Comparison of ENCODE assay signal across 5 cellular contexts in the genomic region with DNA sequence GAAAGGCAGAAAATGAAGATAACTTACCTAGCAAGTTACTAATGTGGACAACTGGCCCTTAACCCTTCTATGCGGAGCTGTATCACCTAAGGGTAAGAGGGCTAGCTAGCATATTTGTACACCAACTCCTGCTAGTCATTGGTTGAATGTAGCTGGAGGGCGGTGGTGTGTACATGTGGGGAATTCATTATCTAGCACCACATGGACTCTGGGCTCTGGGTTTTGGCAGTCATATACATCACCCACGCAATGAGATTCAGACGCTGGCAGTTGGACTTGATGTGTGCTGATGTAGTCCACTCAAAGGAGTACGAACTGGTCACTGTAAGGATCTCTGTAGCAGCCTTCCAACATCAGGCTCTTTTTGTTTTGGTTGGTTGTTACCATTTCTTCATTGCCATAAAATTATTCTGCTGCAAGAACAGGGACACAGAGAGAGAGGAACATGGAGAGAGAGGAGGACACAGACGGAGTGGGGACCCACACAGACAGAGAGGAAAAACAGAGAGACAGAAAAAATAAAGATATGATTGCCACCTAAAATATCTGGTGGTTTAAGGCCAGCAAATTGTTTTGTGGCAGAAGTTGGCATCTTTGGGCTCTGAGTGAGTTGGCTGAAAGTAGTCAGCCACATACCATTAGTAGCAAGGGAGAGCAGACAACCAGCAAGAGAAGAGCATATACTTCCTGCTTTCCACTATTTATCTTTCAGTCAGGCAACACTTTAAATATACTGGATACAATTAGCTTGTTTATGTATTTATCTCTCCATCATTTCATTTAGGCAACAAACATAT.
"Had no signal": no experiment of that assay in that cellular context is flagged by ENCODE, and none has a peak within 500 bp of the region (broad histone marks: within the 10 kb centered on the region; RNA-seq: fewer than 3 reads in every experiment).

No MANE protein-coding gene starts in this region.

- DNase-seq: H9, HCEC 1CT had no signal

- ATAC-seq: GM23338, HepG2 had no signal

- H2AFZ ChIP-seq: GM23338 had no signal

- H3K4me3 ChIP-seq: GM23338 had no signal

- H3K4me2 ChIP-seq: GM23338 had no signal

- H3K27me3 Mint-ChIP-seq: IgD-negative memory B cell had no signal

- H3K27ac Mint-ChIP-seq: GM23338, H9, IgD-negative memory B cell had no signal

- H3K4me3 Mint-ChIP-seq: GM23338, H9, IgD-negative memory B cell had no signal
